Comparison of ENCODE assay signal across 18 cellular contexts in genomic region chr3:9234191-9234590, GRCh38. TPM values are rescaled to one million over a fixed set of nuclear protein-coding genes. Genes with fewer than 3 reads are reported as not detected.
A peak's percentile ranks its signal among the peaks of the same experiment; 100 is the strongest.
DNase-seq lines count a peak whose midpoint lies in the region; ATAC-seq and TF ChIP-seq lines count a peak whose summit lies in the region.
"Had no signal": no experiment of that assay in that cellular context is flagged by ENCODE, and none has a peak within 500 bp of the region (broad histone marks: within the 10 kb centered on the region; RNA-seq: fewer than 3 reads in every experiment).

No MANE protein-coding gene starts in this region.

- ATAC-seq in CD4-positive, alpha-beta T cell (ENCODE audit: poor library complexity), result no peak
- ATAC-seq: A549, GM12878 had no signal

- POLR2A ChIA-PET in CD4-positive, alpha-beta T cell (lab: Charles Lee), result no interaction called here

- H3K9me3 ChIP-seq in CD4-positive, alpha-beta T cell (ENCODE audit: control insufficient read depth, low read length), result no peaks in the 10 kb centered on the region
- H3K9me3 ChIP-seq: A549 had no signal

- H3K36me3 Mint-ChIP-seq in nephron progenitor cell (ENCODE audit: low read depth) (peaks cover 54% of the 10 kb centered on the region), HFFc6 (ENCODE audit: low read depth) (no peaks in the 10 kb centered on the region)
- no peaks in the 10 kb centered on the region for H3K36me3 Mint-ChIP-seq in CD4-positive, alpha-beta T cell (ENCODE audit: low read depth)

- H3K27me3 ChIP-seq in CD4-positive, alpha-beta T cell (ENCODE audit: control insufficient read depth, insufficient read depth, low read length), result no peaks in the 10 kb centered on the region
- H3K27me3 ChIP-seq: BLaER1 treated with 17β-estradiol and CSF1 and Interleukin-3, amounts not matched to agents 10 nM and 100 nM had no signal

- H3K9me3 Mint-ChIP-seq in nephron progenitor cell (peaks cover 8% of the 10 kb centered on the region), HFFc6 (no peaks in the 10 kb centered on the region)
- H3K9me3 Mint-ChIP-seq in CD4-positive, alpha-beta T cell, result no peaks in the 10 kb centered on the region
- H3K9me3 Mint-ChIP-seq: CD4-positive, alpha-beta memory T cell had no signal

- no peak overlapping the region for H3K27ac ChIP-seq in CD4-positive, alpha-beta T cell (ENCODE audit: low read depth, low read length)
- H3K27ac ChIP-seq: 22Rv1; A549; BLaER1 treated with 17β-estradiol and CSF1 and Interleukin-3, amounts not matched to agents 10 nM and 100 nM; C4-2B had no signal

- in situ Hi-C loops in G401 (cut with HindIII; ENCODE audit: low sequenced_read_pairs), result no loop called here

- H3K4me3 Mint-ChIP-seq in nephron progenitor cell (no peak overlapping the region), HFFc6 (no peak overlapping the region)
- no peak overlapping the region for H3K4me3 Mint-ChIP-seq in CD4-positive, alpha-beta T cell
- H3K4me3 Mint-ChIP-seq: B cell; CD4-positive, alpha-beta memory T cell; CD8-positive, alpha-beta memory T cell had no signal

- CTCF ChIA-PET in CD4-positive, alpha-beta T cell (lab: Charles Lee), result no interaction called here

- H3K4me1 Mint-ChIP-seq in nephron progenitor cell (peaks cover 70% of the 10 kb centered on the region), HFFc6 (ENCODE audit: low read depth) (no peaks in the 10 kb centered on the region)
- no peaks in the 10 kb centered on the region for H3K4me1 Mint-ChIP-seq in CD4-positive, alpha-beta T cell (ENCODE audit: low read depth)
- H3K4me1 Mint-ChIP-seq: B cell; CD4-positive, alpha-beta memory T cell; CD8-positive, alpha-beta memory T cell had no signal

- peak overlapping the region; percentile 88 for H3K27ac Mint-ChIP-seq in nephron progenitor cell
- no peak overlapping the region for H3K27ac Mint-ChIP-seq in HFFc6
- H3K27ac Mint-ChIP-seq in CD4-positive, alpha-beta T cell, result no peak overlapping the region
- H3K27ac Mint-ChIP-seq: B cell; CD8-positive, alpha-beta memory T cell had no signal

- DNase-seq in G401 (ENCODE audit: low spot score) (peak; percentile 75), cerebellar cortex (ENCODE audit: low spot score) (peak; percentile 67), nephron progenitor cell (no peak), HFFc6 (no peak), T-helper 1 cell (no peak)
- no peak for DNase-seq in CD4-positive, alpha-beta T cell
- DNase-seq: AML-193; CD4-positive, alpha-beta memory T cell; CD8-positive, alpha-beta memory T cell; COR-L47; DMS79 treated with DMSO at 0.1 percent for 48 hours; GDM1 had no signal

- TF ChIP-seq CTCF in nephron progenitor cell (IDR thresholded peaks at IDR 0.05), result no peak
- TF ChIP-seq CTCF in HFFc6 (IDR thresholded peaks at IDR 0.05), result no peak
- TF ChIP-seq CTCF in CD4-positive, alpha-beta T cell (IDR thresholded peaks at IDR 0.05), result no peak

- H3K27me3 Mint-ChIP-seq in nephron progenitor cell (ENCODE audit: low read depth, poor library complexity) (peaks cover 6% of the 10 kb centered on the region), HFFc6 (ENCODE audit: insufficient read depth) (peaks cover 35% of the 10 kb centered on the region)
- no peaks in the 10 kb centered on the region for H3K27me3 Mint-ChIP-seq in CD4-positive, alpha-beta T cell

- intact Hi-C loops in CD4-positive, alpha-beta T cell (cut with DNase I, micrococcal nuclease), result no loop called here

RNA-seq across cellular contexts. Expression of gene SRGAP3, which starts 15.3 kb away (rescaled TPM):
- 0.18 and 0.37 TPM in 2 replicates for total RNA-seq in G401 (2014; rRNA removed; shearing (Covaris generic))
- under 1 TPM; 0.23 to 0.92 (median 0.77) TPM for total RNA-seq in HFFc6 (2021; fragmentation: NEBNext Ultra II Directional; extraction: Animal tissue kit (Norgen Biotek cat#: 25700))
- total RNA-seq in CD4-positive, alpha-beta T cell, result 1 to 10 TPM; 2.8 to 3.2 TPM

Comparison
In these comparisons a context has a peak if more than half of its experiments do, and no peak if none do; other contexts are left out.
1. DNase-seq: peak in G401 (single experiment) and cerebellar cortex (single experiment); none in nephron progenitor cell (single experiment), HFFc6 (single experiment), CD4-positive, alpha-beta T cell (0 of 10) and T-helper 1 cell (0 of 5).